Comparison of ENCODE assay signal across 8 cellular contexts in genomic region chr20:62065669-62066338, GRCh38.
A peak's percentile ranks its signal among the peaks of the same experiment; 100 is the strongest.
DNase-seq lines count a peak whose midpoint lies in the region; ATAC-seq lines count a peak whose summit lies in the region.

A gene with protein sequence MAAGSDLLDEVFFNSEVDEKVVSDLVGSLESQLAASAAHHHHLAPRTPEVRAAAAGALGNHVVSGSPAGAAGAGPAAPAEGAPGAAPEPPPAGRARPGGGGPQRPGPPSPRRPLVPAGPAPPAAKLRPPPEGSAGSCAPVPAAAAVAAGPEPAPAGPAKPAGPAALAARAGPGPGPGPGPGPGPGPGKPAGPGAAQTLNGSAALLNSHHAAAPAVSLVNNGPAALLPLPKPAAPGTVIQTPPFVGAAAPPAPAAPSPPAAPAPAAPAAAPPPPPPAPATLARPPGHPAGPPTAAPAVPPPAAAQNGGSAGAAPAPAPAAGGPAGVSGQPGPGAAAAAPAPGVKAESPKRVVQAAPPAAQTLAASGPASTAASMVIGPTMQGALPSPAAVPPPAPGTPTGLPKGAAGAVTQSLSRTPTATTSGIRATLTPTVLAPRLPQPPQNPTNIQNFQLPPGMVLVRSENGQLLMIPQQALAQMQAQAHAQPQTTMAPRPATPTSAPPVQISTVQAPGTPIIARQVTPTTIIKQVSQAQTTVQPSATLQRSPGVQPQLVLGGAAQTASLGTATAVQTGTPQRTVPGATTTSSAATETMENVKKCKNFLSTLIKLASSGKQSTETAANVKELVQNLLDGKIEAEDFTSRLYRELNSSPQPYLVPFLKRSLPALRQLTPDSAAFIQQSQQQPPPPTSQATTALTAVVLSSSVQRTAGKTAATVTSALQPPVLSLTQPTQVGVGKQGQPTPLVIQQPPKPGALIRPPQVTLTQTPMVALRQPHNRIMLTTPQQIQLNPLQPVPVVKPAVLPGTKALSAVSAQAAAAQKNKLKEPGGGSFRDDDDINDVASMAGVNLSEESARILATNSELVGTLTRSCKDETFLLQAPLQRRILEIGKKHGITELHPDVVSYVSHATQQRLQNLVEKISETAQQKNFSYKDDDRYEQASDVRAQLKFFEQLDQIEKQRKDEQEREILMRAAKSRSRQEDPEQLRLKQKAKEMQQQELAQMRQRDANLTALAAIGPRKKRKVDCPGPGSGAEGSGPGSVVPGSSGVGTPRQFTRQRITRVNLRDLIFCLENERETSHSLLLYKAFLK (minus strand): TSS chr20:62065881. CDS start chr20:62065810, 71 bp downstream.

- peak within 1 kb of the TSS; percentile 86 for H3K27ac Mint-ChIP-seq in memory B cell

- peak within 1 kb of the TSS; percentile 95 to 99 (median 97) for H3K27ac ChIP-seq in BLaER1 treated with 17β-estradiol and CSF1 and Interleukin-3, amounts not matched to agents 10 nM and 100 nM

- H3K9me3 Mint-ChIP-seq in memory B cell, result no peaks in the 10 kb centered on the region

- peak within 1 kb of the TSS; percentile 89 for H3K4me3 Mint-ChIP-seq in memory B cell

- H3K4me2 ChIP-seq in BLaER1 treated with 17β-estradiol and CSF1 and Interleukin-3, amounts not matched to agents 10 nM and 100 nM, result peak within 1 kb of the TSS; percentile 95 to 99 (median 98)

- H4K20me1 ChIP-seq in BLaER1 treated with 17β-estradiol and CSF1 and Interleukin-3, amounts not matched to agents 10 nM and 100 nM, result peaks cover 34 to 39% (median 38%) of the 10 kb centered on the region in 11 experiments

- ATAC-seq in HG03457 (IDR thresholded peaks at IDR 0.05; ENCODE audit: unreplicated experiment) (peak; percentile 41), memory B cell (ENCODE audit: low read depth) (peak; percentile 74)

- H3K4me3 ChIP-seq in BLaER1 treated with 17β-estradiol and CSF1 and Interleukin-3, amounts not matched to agents 10 nM and 100 nM, result peak within 1 kb of the TSS; percentile 77 to 96 (median 90)

- peaks cover 0 to 23% (median 5%) of the 10 kb centered on the region in 11 experiments; a peak in 9 of 22 replicates for H3K36me3 ChIP-seq in BLaER1 treated with 17β-estradiol and CSF1 and Interleukin-3, amounts not matched to agents 10 nM and 100 nM

- H3K9ac ChIP-seq in BLaER1 treated with 17β-estradiol and CSF1 and Interleukin-3, amounts not matched to agents 10 nM and 100 nM, result peak within 1 kb of the TSS; percentile 96 to 99 (median 98)

- peaks cover 1% of the 10 kb centered on the region for H3K27me3 Mint-ChIP-seq in memory B cell

- H3K9me3 ChIP-seq in BLaER1 treated with 17β-estradiol and CSF1 and Interleukin-3, amounts not matched to agents 10 nM and 100 nM (replicated peaks in 1 of 11), result peaks cover 0 to 14% (median 7%) of the 10 kb centered on the region in 11 experiments; a peak in 6 of 22 replicates

- H3K27me3 ChIP-seq in BLaER1 treated with 17β-estradiol and CSF1 and Interleukin-3, amounts not matched to agents 10 nM and 100 nM, result no peaks in the 10 kb centered on the region

- H3K36me3 Mint-ChIP-seq in memory B cell, result no peaks in the 10 kb centered on the region

- peaks cover 52 to 68% (median 57%) of the 10 kb centered on the region in 10 experiments for H3K4me1 ChIP-seq in BLaER1 treated with 17β-estradiol and CSF1 and Interleukin-3, amounts not matched to agents 10 nM and 100 nM

- H3K4me1 Mint-ChIP-seq in memory B cell, result peaks cover 27% of the 10 kb centered on the region

- DNase-seq in GM19240 (ENCODE audit: insufficient read length, low spot score), result peak; percentile 99
- DNase-seq in NCI-H82 (lab: John Stamatoyannopoulos, UW), result peak; percentile 86
- peak; percentile 33 to 77 for DNase-seq in activated CD8-positive, alpha-beta memory T cell treated with anti-CD3 and anti-CD28 coated beads for 1 hour (ENCODE audit: extremely low read depth in 1 of 2, low read depth in 1 of 2)
- DNase-seq in effector CD8-positive, alpha-beta T cell (lab: John Stamatoyannopoulos, UW), result peak; percentile 75
- DNase-seq in memory B cell (ENCODE audit: low spot score in 2 of 2), result peak; percentile 72 to 85
- peak; percentile 47 for DNase-seq in stimulated activated CD8-positive, alpha-beta memory T cell treated with anti-CD3 and anti-CD28 coated beads, Interleukin-12 subunit alpha, Interleukin-12 subunit beta, amount 100 ng/mL, for 24 hours (ENCODE audit: extremely low read depth)

Comparison
In these comparisons a context has a peak if more than half of its experiments do, and no peak if none do; other contexts are left out.
1. Peak in every context shown above with its lines: DNase-seq, ATAC-seq, H3K4me3 ChIP-seq and H3K27ac ChIP-seq.
2. DNase-seq: peak in every context shown above with its lines; median percentile 99 in GM19240; 86 in NCI-H82; 78 in memory B cell; 75 in effector CD8-positive, alpha-beta T cell; 55 in activated CD8-positive, alpha-beta memory T cell treated with anti-CD3 and anti-CD28 coated beads for 1 hour; 47 in stimulated activated CD8-positive, alpha-beta memory T cell treated with anti-CD3 and anti-CD28 coated beads, Interleukin-12 subunit alpha, Interleukin-12 subunit beta, amount 100 ng/mL, for 24 hours.